In genomic region chr11:118614511-118614910, GRCh38 we compare ENCODE assay signal across 20 cellular contexts. TPM values are rescaled to one million over a fixed set of nuclear protein-coding genes. Genes with fewer than 3 reads are reported as not detected.
A peak's percentile ranks its signal among the peaks of the same experiment; 100 is the strongest.
DNase-seq lines count a peak whose midpoint lies in the region; ATAC-seq and TF ChIP-seq lines count a peak whose summit lies in the region.
"Had no signal": no experiment of that assay in that cellular context is flagged by ENCODE, and none has a peak within 500 bp of the region (broad histone marks: within the 10 kb centered on the region; RNA-seq: fewer than 3 reads in every experiment).

No MANE protein-coding gene starts in this region.

- H3K27me3 ChIP-seq in AG04450 (ENCODE audit: control insufficient read depth, insufficient read depth, low read length) (no peaks in the 10 kb centered on the region), Peyer's patch (no peaks in the 10 kb centered on the region), left ventricle myocardium inferior (ENCODE audit: low read depth) (no peaks in the 10 kb centered on the region), trophoblast cell (ENCODE audit: insufficient read depth, low read length) (peaks cover 14% of the 10 kb centered on the region), BE2C (no peaks in the 10 kb centered on the region)
- H3K27me3 ChIP-seq: foreskin keratinocyte, ovary, right lobe of liver had no signal

- no peak overlapping the region for H2BK5ac ChIP-seq in trophoblast cell (ENCODE audit: low read depth, low read length, poor library complexity)

- H3K79me1 ChIP-seq in trophoblast cell (ENCODE audit: low read length): peaks cover 22% of the 10 kb centered on the region

- no peak overlapping the region for H4K12ac ChIP-seq in trophoblast cell (ENCODE audit: low read depth, low read length)

- POLR2A ChIA-PET in AG04450 (lab: Yijun Ruan, JAX): no interaction called here

- H4K91ac ChIP-seq in trophoblast cell (ENCODE audit: low read depth, low read length): peak overlapping the region; percentile 44

- no peak for ATAC-seq in GM18907 (IDR thresholded peaks at IDR 0.05; ENCODE audit: unreplicated experiment)
- ATAC-seq: foreskin keratinocyte, right lobe of liver had no signal

- peaks cover 0 to 40% (median 13%) of the 10 kb centered on the region in 4 donors for H3K4me1 ChIP-seq in Peyer's patch
- H3K4me1 ChIP-seq in left ventricle myocardium inferior: peaks cover 99% of the 10 kb centered on the region
- peaks cover 43 to 59% of the 10 kb centered on the region in 2 experiments for H3K4me1 ChIP-seq in trophoblast cell (ENCODE audit: control insufficient read depth in 1 of 2, insufficient read depth in 2 of 2, low read length in 2 of 2)
- peaks cover 13% of the 10 kb centered on the region for H3K4me1 ChIP-seq in BE2C

- H3K36me3 ChIP-seq in Peyer's patch (peaks cover 0 to 26% (median 0%) of the 10 kb centered on the region in 3 donors), left ventricle myocardium inferior (peaks cover 50% of the 10 kb centered on the region), trophoblast cell (ENCODE audit: control insufficient read depth in 1 of 2, insufficient read depth in 2 of 2, low read length in 2 of 2) (no peaks in the 10 kb centered on the region), BE2C (no peaks in the 10 kb centered on the region)
- H3K36me3 ChIP-seq: ovary, right lobe of liver had no signal

- no CpG with 5 or more reads among the region's 7 CpGs for WGBS in trophoblast cell (ENCODE audit: extremely low coverage, insufficient coverage, insufficient read length)

- intact Hi-C loops in left ventricle myocardium inferior (cut with micrococcal nuclease): no loop called here

- CTCF ChIA-PET in AG04450 (lab: Charles Lee): interaction anchor here (0.6 to 0.9 kb wide), 2 partner anchors 19 to 22 kb away, joined by 3 read pairs; no protein-coding TSS in a partner anchor

- H3K4ac ChIP-seq in trophoblast cell (ENCODE audit: low read depth, low read length): no peak overlapping the region

- no peak overlapping the region for H2BK120ac ChIP-seq in trophoblast cell (ENCODE audit: insufficient read depth, low read length, poor library complexity)

- no peaks in the 10 kb centered on the region for H3K9me3 ChIP-seq in AG04450 (ENCODE audit: control insufficient read depth, insufficient read depth, low read length)
- no peaks in the 10 kb centered on the region for H3K9me3 ChIP-seq in Peyer's patch
- no peaks in the 10 kb centered on the region for H3K9me3 ChIP-seq in left ventricle myocardium inferior (replicated peaks)
- H3K9me3 ChIP-seq in trophoblast cell (ENCODE audit: insufficient read depth, low read depth, low read length): no peaks in the 10 kb centered on the region
- no peaks in the 10 kb centered on the region for H3K9me3 ChIP-seq in BE2C
- H3K9me3 ChIP-seq: ovary, right lobe of liver had no signal

- H3K79me2 ChIP-seq in trophoblast cell (ENCODE audit: control insufficient read depth, insufficient read depth, low read length, poor library complexity): peaks cover 4% of the 10 kb centered on the region

- H3K27ac ChIP-seq in AG04450 (ENCODE audit: low read depth, low read length): peak overlapping the region; percentile 2
- no peak overlapping the region for H3K27ac ChIP-seq in Peyer's patch
- peak overlapping the region; percentile 91 for H3K27ac ChIP-seq in left ventricle myocardium inferior (replicated peaks)
- H3K27ac ChIP-seq in trophoblast cell (ENCODE audit: low read depth, low read length): no peak overlapping the region
- H3K27ac ChIP-seq: foreskin keratinocyte, ovary, right lobe of liver had no signal

- H2BK12ac ChIP-seq in trophoblast cell (ENCODE audit: low read length): peak overlapping the region; percentile 27

- no peak overlapping the region for H3K18ac ChIP-seq in trophoblast cell (ENCODE audit: low read length)

- no peak overlapping the region for H3K4me2 ChIP-seq in trophoblast cell (ENCODE audit: low read length)

- TF ChIP-seq POLR2A in Peyer's patch (IDR thresholded peaks at IDR 0.05): no peak

- H3K4me3 ChIP-seq in AG04450 (ENCODE audit: low read depth, low read length): no peak overlapping the region
- H3K4me3 ChIP-seq in Peyer's patch: no peak overlapping the region
- no peak overlapping the region for H3K4me3 ChIP-seq in left ventricle myocardium inferior
- no peak overlapping the region for H3K4me3 ChIP-seq in trophoblast cell (ENCODE audit: low read depth, low read length)
- H3K4me3 ChIP-seq in BE2C (ENCODE audit: low read depth, low read length): no peak overlapping the region
- H3K4me3 ChIP-seq: ovary, right lobe of liver had no signal

- H3K23ac ChIP-seq in trophoblast cell (ENCODE audit: low read length): no peak overlapping the region

- no peak overlapping the region for H2AFZ ChIP-seq in trophoblast cell (ENCODE audit: insufficient read depth, low read length, poor library complexity)

- H4K8ac ChIP-seq in trophoblast cell (ENCODE audit: low read depth, low read length): no peak overlapping the region

- no peak for TF ChIP-seq CTCF in AG04450 (IDR thresholded peaks at IDR 0.05; ENCODE audit: low read depth, low read length)
- TF ChIP-seq CTCF in Peyer's patch (IDR thresholded peaks at IDR 0.05): no peak
- no peak for TF ChIP-seq CTCF in left ventricle myocardium inferior (IDR thresholded peaks at IDR 0.05; ENCODE audit: borderline replicate concordance)
- TF ChIP-seq CTCF in BE2C (IDR thresholded peaks at IDR 0.05; ENCODE audit: low read depth, low read length): no peak
- no peak for TF ChIP-seq CTCF in GM10266 (IDR thresholded peaks at IDR 0.05; ENCODE audit: control insufficient read depth, insufficient read depth, low read depth, missing control alignments)

- H3K14ac ChIP-seq in trophoblast cell (ENCODE audit: low read length): peak overlapping the region; percentile 0

- no peak for DNase-seq in AG04450 (ENCODE audit: low read depth, low spot score)
- DNase-seq in Peyer's patch: peak in 2 of 3 donors; percentile 15 to 29
- DNase-seq in left ventricle myocardium inferior: no peak
- DNase-seq in trophoblast cell: no peak
- DNase-seq in hippocampal formation (lab: John Stamatoyannopoulos, UW): no peak
- DNase-seq in BE2C: no peak
- no peak for DNase-seq in GM10266 (ENCODE audit: extremely low spot score)
- DNase-seq: activated gamma-delta T cell, amniotic stem cell, DMS 273 treated with DMSO at 0.1 percent for 48 hours, erythroblast, foreskin keratinocyte, mammary epithelial cell, NCI-H187, NCI-H526 treated with DMSO at 0.1 percent for 48 hours, RPMI8226, T-helper 9 cell had no signal

- no peak overlapping the region for H2AK5ac ChIP-seq in trophoblast cell (ENCODE audit: low read length)

- no peak overlapping the region for H3K9ac ChIP-seq in trophoblast cell (ENCODE audit: low read length)

RNA-seq across cellular contexts. Expression of gene PHLDB1, which starts 7.1 kb away (rescaled TPM):
- polyA plus RNA-seq in AG04450 (2011; rRNA removed): 83.0 and 97.6 TPM in 2 replicates
- 122 and 164 TPM in 2 replicates for polyA minus RNA-seq in AG04450 (2011; rRNA and poly(A)+ RNA removed)
- 100 to 1,000 TPM in 2 of 4 donors, 10 to 100 TPM in 2; 32.4 to 380 (median 93.8) TPM for total RNA-seq in Peyer's patch
- total RNA-seq in left ventricle myocardium inferior: 102 TPM
- 22.5 and 22.6 TPM in 2 replicates for polyA plus RNA-seq in trophoblast cell (2013)
- polyA plus RNA-seq in BE2C (2012; ENCODE audit: insufficient read depth, insufficient read length, low read depth): 33.9 TPM

RNA-seq across cellular contexts. Expression of gene ARCN1, which starts 42.3 kb away (rescaled TPM):
- polyA plus RNA-seq in AG04450 (2011; rRNA removed): 303 and 387 TPM in 2 replicates
- polyA minus RNA-seq in AG04450 (2011; rRNA and poly(A)+ RNA removed): 165 and 229 TPM in 2 replicates
- total RNA-seq in Peyer's patch (100 to 1,000 TPM in 2 of 4 donors, 10 to 100 TPM in 2; 54.5 to 116 (median 91.0) TPM), left ventricle myocardium inferior (99.4 TPM)
- polyA plus RNA-seq in trophoblast cell (2013): 246 and 250 TPM in 2 replicates
- 143 TPM for polyA plus RNA-seq in BE2C (2012; ENCODE audit: insufficient read depth, insufficient read length, low read depth)

RNA-seq across cellular contexts. Expression of gene IFT46, which starts 48.8 kb away (rescaled TPM):
- polyA plus RNA-seq in AG04450 (2011; rRNA removed): 40.8 and 57.2 TPM in 2 replicates
- polyA minus RNA-seq in AG04450 (2011; rRNA and poly(A)+ RNA removed): 25.8 and 26.3 TPM in 2 replicates
- total RNA-seq in Peyer's patch: 10 to 100 TPM; 12.5 to 32.2 (median 14.4) TPM
- 26.0 TPM for total RNA-seq in left ventricle myocardium inferior
- 11.9 and 13.7 TPM in 2 replicates for polyA plus RNA-seq in trophoblast cell (2013)
- 19.9 TPM for polyA plus RNA-seq in BE2C (2012; ENCODE audit: insufficient read depth, insufficient read length, low read depth)

Comparison
In these comparisons a context has a peak if more than half of its experiments do, and no peak if none do; other contexts are left out.
1. DNase-seq: peak in Peyer's patch (2 of 3); none in AG04450 (single experiment), left ventricle myocardium inferior (single experiment), trophoblast cell (0 of 2), hippocampal formation (0 of 2), BE2C (single experiment) and GM10266 (single experiment).
2. H3K27ac ChIP-seq: peak in AG04450 (single experiment) and left ventricle myocardium inferior (single experiment); none in Peyer's patch (0 of 4) and trophoblast cell (single experiment).